ENCODE assay signal across 21 cellular contexts in the genomic region with DNA sequence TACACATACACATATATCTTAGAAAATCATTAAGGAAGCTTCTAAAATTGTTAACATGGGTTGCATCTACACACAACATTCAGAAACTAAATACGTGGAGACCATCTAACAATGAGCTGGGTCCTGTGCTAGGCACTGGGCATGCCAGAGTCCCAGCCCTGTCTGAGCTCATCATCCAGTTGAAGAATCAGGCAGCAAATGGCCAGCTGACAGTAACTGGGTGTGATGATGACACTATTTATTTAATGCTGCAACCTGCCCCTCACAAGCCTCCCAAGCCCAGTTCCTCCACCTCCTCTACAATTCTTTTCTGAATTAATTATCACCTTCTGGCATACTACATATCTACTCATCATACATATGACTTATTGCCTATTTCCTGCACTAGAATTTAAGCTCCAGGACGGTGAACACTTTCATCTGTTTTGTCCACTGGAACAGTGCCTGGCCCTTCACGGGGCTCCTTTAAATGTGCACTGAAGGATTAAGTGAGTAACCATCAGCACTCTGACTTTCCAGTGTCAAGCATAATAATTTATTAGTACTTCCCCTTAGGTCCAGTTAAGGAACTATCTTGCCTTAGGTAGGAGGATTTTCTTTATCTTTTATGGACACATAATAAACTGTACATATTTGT.
"Had no signal": no experiment of that assay in that cellular context is flagged by ENCODE, and none has a peak within 500 bp of the region (broad histone marks: within the 10 kb centered on the region; RNA-seq: fewer than 3 reads in every experiment).

No MANE protein-coding gene starts in this region.

- H3K36me3 ChIP-seq: ascending aorta, lower lobe of right lung, ovary, right lobe of liver, tibial artery had no signal

- H3K4me1 ChIP-seq: ascending aorta, lower lobe of right lung, psoas muscle, right lobe of liver, tibial artery had no signal

- H3K4me3 ChIP-seq: ascending aorta, lower lobe of right lung, ovary, psoas muscle, right lobe of liver, smooth muscle cell, tibial artery had no signal

- DNase-seq: activated B cell treated with CpG ODN at 0.5 μM for 24 hours; activated CD4-positive, alpha-beta memory T cell treated with anti-CD3 and anti-CD28 coated beads, Interleukin-2, amount 10 ng/mL, durations not matched to agents 7 days and 5 days; activated CD4-positive, alpha-beta T cell treated with anti-CD3 and anti-CD28 coated beads for 4 hours; activated naive CD4-positive, alpha-beta T cell treated with anti-CD3 and anti-CD28 coated beads for 36 hours; activated naive CD8-positive, alpha-beta T cell treated with anti-CD3 and anti-CD28 coated beads, Interleukin-2, amount 50 U/mL, for 24 hours; activated T-cell treated with anti-CD3 and anti-CD28 coated beads, Interleukin-2, amount 50 U/mL, for 24 hours; cerebellar nuclear complex; cortex of kidney; effector CD4-positive, alpha-beta T cell; hippocampal formation; lower lobe of right lung; natural killer cell; ovary; psoas muscle; right lobe of liver; stimulated activated CD4-positive, alpha-beta T cell treated with anti-CD3 and anti-CD28 coated beads, Interleukin-4, amount 100 ng/mL, for 4 hours; stimulated activated naive CD4-positive, alpha-beta T cell; SW 1271; tibial artery had no signal

- H3K27ac Mint-ChIP-seq: activated B cell treated with CpG ODN at 0.5 μM for 24 hours; activated CD4-positive, alpha-beta memory T cell treated with anti-CD3 and anti-CD28 coated beads, Interleukin-2, amount 10 ng/mL, durations not matched to agents 7 days and 5 days; activated naive CD4-positive, alpha-beta T cell treated with anti-CD3 and anti-CD28 coated beads for 36 hours; activated naive CD8-positive, alpha-beta T cell treated with anti-CD3 and anti-CD28 coated beads, Interleukin-2, amount 50 U/mL, for 24 hours; activated T-cell treated with anti-CD3 and anti-CD28 coated beads, Interleukin-2, amount 50 U/mL, for 24 hours; natural killer cell had no signal

- H3K9me3 ChIP-seq: ascending aorta, lower lobe of right lung, ovary, psoas muscle, right lobe of liver, tibial artery had no signal

- ATAC-seq: activated naive CD8-positive, alpha-beta T cell treated with anti-CD3 and anti-CD28 coated beads, Interleukin-2, amount 50 U/mL, for 24 hours; lower lobe of right lung; natural killer cell; psoas muscle; right lobe of liver had no signal

- H3K4me3 Mint-ChIP-seq: activated B cell treated with CpG ODN at 0.5 μM for 24 hours; activated CD4-positive, alpha-beta memory T cell treated with anti-CD3 and anti-CD28 coated beads, Interleukin-2, amount 10 ng/mL, durations not matched to agents 7 days and 5 days; activated naive CD4-positive, alpha-beta T cell treated with anti-CD3 and anti-CD28 coated beads for 36 hours; activated naive CD8-positive, alpha-beta T cell treated with anti-CD3 and anti-CD28 coated beads, Interleukin-2, amount 50 U/mL, for 24 hours; activated T-cell treated with anti-CD3 and anti-CD28 coated beads, Interleukin-2, amount 50 U/mL, for 24 hours; natural killer cell had no signal

- H3K36me3 Mint-ChIP-seq: natural killer cell had no signal

- H3K27me3 ChIP-seq: ascending aorta, ovary, right lobe of liver, tibial artery had no signal

- H3K9me3 Mint-ChIP-seq: activated B cell treated with CpG ODN at 0.5 μM for 24 hours; activated CD4-positive, alpha-beta memory T cell treated with anti-CD3 and anti-CD28 coated beads, Interleukin-2, amount 10 ng/mL, durations not matched to agents 7 days and 5 days; activated naive CD4-positive, alpha-beta T cell treated with anti-CD3 and anti-CD28 coated beads for 36 hours; activated naive CD8-positive, alpha-beta T cell treated with anti-CD3 and anti-CD28 coated beads, Interleukin-2, amount 50 U/mL, for 24 hours; activated T-cell treated with anti-CD3 and anti-CD28 coated beads, Interleukin-2, amount 50 U/mL, for 24 hours; natural killer cell had no signal

- H3K4me1 Mint-ChIP-seq: activated B cell treated with CpG ODN at 0.5 μM for 24 hours; activated CD4-positive, alpha-beta memory T cell treated with anti-CD3 and anti-CD28 coated beads, Interleukin-2, amount 10 ng/mL, durations not matched to agents 7 days and 5 days; activated naive CD8-positive, alpha-beta T cell treated with anti-CD3 and anti-CD28 coated beads, Interleukin-2, amount 50 U/mL, for 24 hours; natural killer cell had no signal

- H3K27ac ChIP-seq: ascending aorta, lower lobe of right lung, ovary, psoas muscle, right lobe of liver, tibial artery had no signal
